16 cellular contexts compared by ENCODE assay signal in the genomic region with DNA sequence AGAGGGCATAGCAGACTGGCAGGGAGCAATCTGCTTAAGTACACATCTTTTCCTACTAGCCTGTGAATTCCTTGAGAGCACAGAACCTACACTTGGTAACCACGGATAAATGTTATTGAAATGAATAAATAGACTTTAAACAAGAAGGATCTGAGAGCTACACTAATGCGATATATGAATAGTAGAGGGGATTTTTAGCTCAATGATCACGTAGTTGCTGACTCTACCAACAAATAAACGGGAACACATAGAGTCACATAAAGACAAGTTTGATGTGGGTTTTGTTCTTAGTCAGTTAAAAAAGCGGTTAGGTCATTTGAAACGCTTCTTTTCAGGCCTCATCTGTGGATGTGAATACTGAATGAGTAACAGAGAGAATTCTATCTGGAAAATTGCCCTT.
DNase-seq lines count a peak whose midpoint lies in the region; ATAC-seq and TF ChIP-seq lines count a peak whose summit lies in the region.
"Had no signal": no experiment of that assay in that cellular context is flagged by ENCODE, and none has a peak within 500 bp of the region (broad histone marks: within the 10 kb centered on the region; RNA-seq: fewer than 3 reads in every experiment).

No MANE protein-coding gene starts in this region.

- H3K9me3 Mint-ChIP-seq in activated CD4-positive, alpha-beta memory T cell treated with anti-CD3 and anti-CD28 coated beads, Interleukin-2, amount 10 ng/mL, durations not matched to agents 7 days and 5 days = peaks cover 2% of the 10 kb centered on the region
- H3K9me3 Mint-ChIP-seq in activated CD4-positive, alpha-beta memory T cell treated with anti-CD3 and anti-CD28 coated beads for 36 hours = no peaks in the 10 kb centered on the region
- peaks cover 4% of the 10 kb centered on the region; the same call in 1 of the 2 replicates for H3K9me3 Mint-ChIP-seq in HFFc6
- peaks cover 2% of the 10 kb centered on the region for H3K9me3 Mint-ChIP-seq in stimulated activated effector memory CD8-positive, alpha-beta T cell treated with anti-CD3 and anti-CD28 coated beads, Interleukin-12 subunit alpha, Interleukin-12 subunit beta, amount 100 ng/mL, for 72 hours
- H3K9me3 Mint-ChIP-seq: activated naive CD4-positive, alpha-beta T cell treated with anti-CD3 and anti-CD28 coated beads, Interleukin-2, amount 50 U/mL, for 72 hours had no signal

- DNase-seq in activated CD4-positive, alpha-beta memory T cell treated with anti-CD3 and anti-CD28 coated beads, Interleukin-2, amount 10 ng/mL, durations not matched to agents 7 days and 5 days = no peak
- DNase-seq in activated CD4-positive, alpha-beta memory T cell treated with anti-CD3 and anti-CD28 coated beads for 36 hours = no peak
- DNase-seq in HFFc6 (no peak), D341Med (ENCODE audit: low spot score) (no peak), lower leg skin (ENCODE audit: low spot score in 2 of 2) (no peak), DMS53 treated with DMSO at 0.1 percent for 48 hours (lab: John Stamatoyannopoulos, UW; ENCODE audit: unreplicated experiment) (no peak)
- DNase-seq in stimulated activated effector memory CD8-positive, alpha-beta T cell treated with anti-CD3 and anti-CD28 coated beads, Interleukin-12 subunit alpha, Interleukin-12 subunit beta, amount 100 ng/mL, for 72 hours (ENCODE audit: low spot score in 2 of 2) = no peak
- DNase-seq: activated CD4-positive, alpha-beta T cell treated with anti-CD3 and anti-CD28 coated beads for 48 hours; cortex of kidney; DMS 273 treated with DMSO at 0.1 percent for 48 hours; islet precursor cell; NCI-H526 treated with DMSO at 0.1 percent for 48 hours; SJCRH30 had no signal

- H3K36me3 Mint-ChIP-seq in activated CD4-positive, alpha-beta memory T cell treated with anti-CD3 and anti-CD28 coated beads, Interleukin-2, amount 10 ng/mL, durations not matched to agents 7 days and 5 days (ENCODE audit: low read depth) = no peaks in the 10 kb centered on the region
- no peaks in the 10 kb centered on the region for H3K36me3 Mint-ChIP-seq in activated CD4-positive, alpha-beta memory T cell treated with anti-CD3 and anti-CD28 coated beads for 36 hours
- peaks cover 23% of the 10 kb centered on the region for H3K36me3 Mint-ChIP-seq in HFFc6 (ENCODE audit: low read depth)
- no peaks in the 10 kb centered on the region for H3K36me3 Mint-ChIP-seq in stimulated activated effector memory CD8-positive, alpha-beta T cell treated with anti-CD3 and anti-CD28 coated beads, Interleukin-12 subunit alpha, Interleukin-12 subunit beta, amount 100 ng/mL, for 72 hours
- H3K36me3 Mint-ChIP-seq: activated naive CD4-positive, alpha-beta T cell treated with anti-CD3 and anti-CD28 coated beads, Interleukin-2, amount 50 U/mL, for 72 hours had no signal

- TF ChIP-seq CTCF in HFFc6 (IDR thresholded peaks at IDR 0.05) (no peak), lower leg skin (IDR thresholded peaks at IDR 0.05) (no peak)

- intact Hi-C loops in activated CD4-positive, alpha-beta memory T cell treated with anti-CD3 and anti-CD28 coated beads for 36 hours (cut with micrococcal nuclease) = no loop called here
- intact Hi-C loops in lower leg skin (cut with DNase I; ENCODE audit: low total_unique reads) = no loop called here

- H3K4me3 ChIP-seq in lower leg skin (ENCODE audit: low read depth, poor library complexity, severe bottlenecking) = no peak overlapping the region
- H3K4me3 ChIP-seq: SJCRH30 had no signal

- POLR2A ChIA-PET in activated CD4-positive, alpha-beta memory T cell treated with anti-CD3 and anti-CD28 coated beads, Interleukin-2, amount 10 ng/mL, durations not matched to agents 7 days and 5 days (lab: Charles Lee) = interaction anchor here (0.5 kb wide), 1 partner anchor 339 kb away, joined by 3 read pairs; no protein-coding TSS in a partner anchor
- POLR2A ChIA-PET in activated CD4-positive, alpha-beta memory T cell treated with anti-CD3 and anti-CD28 coated beads for 36 hours (lab: Charles Lee) = no interaction called here

- H3K4me1 Mint-ChIP-seq in activated CD4-positive, alpha-beta memory T cell treated with anti-CD3 and anti-CD28 coated beads, Interleukin-2, amount 10 ng/mL, durations not matched to agents 7 days and 5 days = peaks cover 47% of the 10 kb centered on the region
- H3K4me1 Mint-ChIP-seq in activated CD4-positive, alpha-beta memory T cell treated with anti-CD3 and anti-CD28 coated beads for 36 hours (ENCODE audit: low read depth) = peaks cover 5% of the 10 kb centered on the region
- H3K4me1 Mint-ChIP-seq in HFFc6 (ENCODE audit: low read depth) = peaks cover 94% of the 10 kb centered on the region
- peaks cover 6% of the 10 kb centered on the region for H3K4me1 Mint-ChIP-seq in stimulated activated effector memory CD8-positive, alpha-beta T cell treated with anti-CD3 and anti-CD28 coated beads, Interleukin-12 subunit alpha, Interleukin-12 subunit beta, amount 100 ng/mL, for 72 hours

- H3K27me3 Mint-ChIP-seq in activated CD4-positive, alpha-beta memory T cell treated with anti-CD3 and anti-CD28 coated beads, Interleukin-2, amount 10 ng/mL, durations not matched to agents 7 days and 5 days = peaks cover 2% of the 10 kb centered on the region
- H3K27me3 Mint-ChIP-seq in activated CD4-positive, alpha-beta memory T cell treated with anti-CD3 and anti-CD28 coated beads for 36 hours = peaks cover 7% of the 10 kb centered on the region
- H3K27me3 Mint-ChIP-seq in HFFc6 (ENCODE audit: insufficient read depth) = no peaks in the 10 kb centered on the region

- H3K4me3 Mint-ChIP-seq in activated CD4-positive, alpha-beta memory T cell treated with anti-CD3 and anti-CD28 coated beads, Interleukin-2, amount 10 ng/mL, durations not matched to agents 7 days and 5 days = no peak overlapping the region
- no peak overlapping the region for H3K4me3 Mint-ChIP-seq in activated CD4-positive, alpha-beta memory T cell treated with anti-CD3 and anti-CD28 coated beads for 36 hours
- H3K4me3 Mint-ChIP-seq in HFFc6 = peak overlapping the region; percentile 25
- no peak overlapping the region for H3K4me3 Mint-ChIP-seq in stimulated activated effector memory CD8-positive, alpha-beta T cell treated with anti-CD3 and anti-CD28 coated beads, Interleukin-12 subunit alpha, Interleukin-12 subunit beta, amount 100 ng/mL, for 72 hours
- H3K4me3 Mint-ChIP-seq: neural crest cell had no signal

- no peak for TF ChIP-seq POLR2A in lower leg skin (IDR thresholded peaks at IDR 0.05)

- peak; percentile 52 for ATAC-seq in HG03442 (IDR thresholded peaks at IDR 0.05; ENCODE audit: unreplicated experiment)
- ATAC-seq in stimulated activated effector memory CD8-positive, alpha-beta T cell treated with anti-CD3 and anti-CD28 coated beads, Interleukin-12 subunit alpha, Interleukin-12 subunit beta, amount 100 ng/mL, for 72 hours = peak; percentile 74

- peak overlapping the region; percentile 46 for H3K27ac Mint-ChIP-seq in activated CD4-positive, alpha-beta memory T cell treated with anti-CD3 and anti-CD28 coated beads, Interleukin-2, amount 10 ng/mL, durations not matched to agents 7 days and 5 days
- no peak overlapping the region for H3K27ac Mint-ChIP-seq in activated CD4-positive, alpha-beta memory T cell treated with anti-CD3 and anti-CD28 coated beads for 36 hours
- H3K27ac Mint-ChIP-seq in HFFc6 = peak overlapping the region; percentile 80
- peak overlapping the region; percentile 60 for H3K27ac Mint-ChIP-seq in stimulated activated effector memory CD8-positive, alpha-beta T cell treated with anti-CD3 and anti-CD28 coated beads, Interleukin-12 subunit alpha, Interleukin-12 subunit beta, amount 100 ng/mL, for 72 hours
- H3K27ac Mint-ChIP-seq: activated naive CD4-positive, alpha-beta T cell treated with anti-CD3 and anti-CD28 coated beads, Interleukin-2, amount 50 U/mL, for 72 hours had no signal

- CTCF ChIA-PET in activated CD4-positive, alpha-beta memory T cell treated with anti-CD3 and anti-CD28 coated beads, Interleukin-2, amount 10 ng/mL, durations not matched to agents 7 days and 5 days (lab: Charles Lee) = interaction anchor here (0.7 to 2.0 kb wide), 2 partner anchors 15 kb away, joined by 3 to 6 read pairs; no protein-coding TSS in a partner anchor
- CTCF ChIA-PET in activated CD4-positive, alpha-beta memory T cell treated with anti-CD3 and anti-CD28 coated beads for 36 hours (lab: Charles Lee) = no interaction called here

- WGBS in lower leg skin, 2 donors = 90 to 93% methylated on average over 6 of the region's 6 CpGs
